Comparison of ENCODE assay signal across 20 cellular contexts in genomic region chr10:63008491-63008890, GRCh38.
A peak's percentile ranks its signal among the peaks of the same experiment; 100 is the strongest.
DNase-seq lines count a peak whose midpoint lies in the region; ATAC-seq, FAIRE-seq and TF ChIP-seq lines count a peak whose summit lies in the region.
"Had no signal": no experiment of that assay in that cellular context is flagged by ENCODE, and none has a peak within 500 bp of the region (broad histone marks: within the 10 kb centered on the region; RNA-seq: fewer than 3 reads in every experiment).

No MANE protein-coding gene starts in this region.

- no peaks in the 10 kb centered on the region for H3K9me3 Mint-ChIP-seq in activated naive CD8-positive, alpha-beta T cell treated with anti-CD3 and anti-CD28 coated beads, Interleukin-2, amount 50 U/mL, for 24 hours
- H3K9me3 Mint-ChIP-seq in activated naive CD8-positive, alpha-beta T cell treated with anti-CD3 and anti-CD28 coated beads for 36 hours = no peaks in the 10 kb centered on the region

- TF ChIP-seq CTCF in epithelial cell of proximal tubule (conservative IDR thresholded peaks at IDR 0.05; ENCODE audit: low read depth, low read length) (peak; percentile 5), lower lobe of right lung (IDR thresholded peaks at IDR 0.05) (no peak)

- no peaks in the 10 kb centered on the region for H3K9me3 ChIP-seq in lower lobe of right lung
- H3K9me3 ChIP-seq: BE2C, Caco-2, HAP-1 had no signal

- H3K27ac Mint-ChIP-seq in activated naive CD8-positive, alpha-beta T cell treated with anti-CD3 and anti-CD28 coated beads, Interleukin-2, amount 50 U/mL, for 24 hours = no peak overlapping the region
- H3K27ac Mint-ChIP-seq in activated naive CD8-positive, alpha-beta T cell treated with anti-CD3 and anti-CD28 coated beads for 36 hours = no peak overlapping the region
- H3K27ac Mint-ChIP-seq: CD4-positive, CD25-positive, alpha-beta regulatory T cell had no signal

- H3K4me3 ChIP-seq in epithelial cell of proximal tubule (ENCODE audit: low read depth, low read length) (no peak overlapping the region), lower lobe of right lung (no peak overlapping the region)
- H3K4me3 ChIP-seq: HAP-1 had no signal

- H3K36me3 Mint-ChIP-seq in activated naive CD8-positive, alpha-beta T cell treated with anti-CD3 and anti-CD28 coated beads, Interleukin-2, amount 50 U/mL, for 24 hours (ENCODE audit: low read depth) = no peaks in the 10 kb centered on the region
- H3K36me3 Mint-ChIP-seq in activated naive CD8-positive, alpha-beta T cell treated with anti-CD3 and anti-CD28 coated beads for 36 hours = no peaks in the 10 kb centered on the region
- H3K36me3 Mint-ChIP-seq: CD4-positive, CD25-positive, alpha-beta regulatory T cell had no signal

- no peaks in the 10 kb centered on the region for H3K4me1 ChIP-seq in lower lobe of right lung
- H3K4me1 ChIP-seq: BE2C, Caco-2, HAP-1 had no signal

- no peaks in the 10 kb centered on the region for H3K27me3 ChIP-seq in lower lobe of right lung (ENCODE audit: low read depth)

- intact Hi-C loops in lower lobe of right lung (cut with DNase I) = no loop called here

- ATAC-seq in activated naive CD8-positive, alpha-beta T cell treated with anti-CD3 and anti-CD28 coated beads, Interleukin-2, amount 50 U/mL, for 24 hours = peak; percentile 77
- ATAC-seq in GM18873 (IDR thresholded peaks at IDR 0.05; ENCODE audit: low FRiP score, unreplicated experiment) (no peak), lower lobe of right lung (no peak)
- ATAC-seq: Panc1 had no signal

- no peak overlapping the region for H3K27ac ChIP-seq in lower lobe of right lung

- no peak overlapping the region for H3K4me3 Mint-ChIP-seq in activated naive CD8-positive, alpha-beta T cell treated with anti-CD3 and anti-CD28 coated beads, Interleukin-2, amount 50 U/mL, for 24 hours
- H3K4me3 Mint-ChIP-seq in activated naive CD8-positive, alpha-beta T cell treated with anti-CD3 and anti-CD28 coated beads for 36 hours = no peak overlapping the region
- H3K4me3 Mint-ChIP-seq: CD4-positive, CD25-positive, alpha-beta regulatory T cell had no signal

- peaks cover 19% of the 10 kb centered on the region for H3K4me1 Mint-ChIP-seq in activated naive CD8-positive, alpha-beta T cell treated with anti-CD3 and anti-CD28 coated beads, Interleukin-2, amount 50 U/mL, for 24 hours
- H3K4me1 Mint-ChIP-seq in activated naive CD8-positive, alpha-beta T cell treated with anti-CD3 and anti-CD28 coated beads for 36 hours = no peaks in the 10 kb centered on the region
- H3K4me1 Mint-ChIP-seq: CD4-positive, CD25-positive, alpha-beta regulatory T cell had no signal

- H3K36me3 ChIP-seq in lower lobe of right lung = no peaks in the 10 kb centered on the region
- H3K36me3 ChIP-seq: BE2C, HAP-1 had no signal

- FAIRE-seq in RCC 7860 (lab: Jason Lieb, UNC) = peak; percentile 58
- FAIRE-seq: GM19239 had no signal

- H3K27me3 Mint-ChIP-seq in activated naive CD8-positive, alpha-beta T cell treated with anti-CD3 and anti-CD28 coated beads, Interleukin-2, amount 50 U/mL, for 24 hours = peaks cover 38% of the 10 kb centered on the region
- peaks cover 27% of the 10 kb centered on the region for H3K27me3 Mint-ChIP-seq in activated naive CD8-positive, alpha-beta T cell treated with anti-CD3 and anti-CD28 coated beads for 36 hours

- no peak for DNase-seq in activated naive CD8-positive, alpha-beta T cell treated with anti-CD3 and anti-CD28 coated beads, Interleukin-2, amount 50 U/mL, for 24 hours
- DNase-seq in activated naive CD8-positive, alpha-beta T cell treated with anti-CD3 and anti-CD28 coated beads for 36 hours = no peak
- DNase-seq in RCC 7860 (ENCODE audit: low spot score) (no peak), epithelial cell of proximal tubule (ENCODE audit: low read depth) (no peak), inferior parietal cortex (ENCODE audit: extremely low spot score) (no peak), epidermal melanocyte (ENCODE audit: insufficient read length, low spot score) (no peak), lower lobe of right lung (no peak)
- DNase-seq: 8988T; BE2C; Caco-2; CD4-positive, CD25-positive, alpha-beta regulatory T cell; GF-D8; NCI-H1436 treated with DMSO at 0.1 percent for 48 hours; NCI-H2029; NCI-H526; Right ventricle myocardium superior had no signal
